Comparison of ENCODE assay signal across 9 cellular contexts in the genomic region with DNA sequence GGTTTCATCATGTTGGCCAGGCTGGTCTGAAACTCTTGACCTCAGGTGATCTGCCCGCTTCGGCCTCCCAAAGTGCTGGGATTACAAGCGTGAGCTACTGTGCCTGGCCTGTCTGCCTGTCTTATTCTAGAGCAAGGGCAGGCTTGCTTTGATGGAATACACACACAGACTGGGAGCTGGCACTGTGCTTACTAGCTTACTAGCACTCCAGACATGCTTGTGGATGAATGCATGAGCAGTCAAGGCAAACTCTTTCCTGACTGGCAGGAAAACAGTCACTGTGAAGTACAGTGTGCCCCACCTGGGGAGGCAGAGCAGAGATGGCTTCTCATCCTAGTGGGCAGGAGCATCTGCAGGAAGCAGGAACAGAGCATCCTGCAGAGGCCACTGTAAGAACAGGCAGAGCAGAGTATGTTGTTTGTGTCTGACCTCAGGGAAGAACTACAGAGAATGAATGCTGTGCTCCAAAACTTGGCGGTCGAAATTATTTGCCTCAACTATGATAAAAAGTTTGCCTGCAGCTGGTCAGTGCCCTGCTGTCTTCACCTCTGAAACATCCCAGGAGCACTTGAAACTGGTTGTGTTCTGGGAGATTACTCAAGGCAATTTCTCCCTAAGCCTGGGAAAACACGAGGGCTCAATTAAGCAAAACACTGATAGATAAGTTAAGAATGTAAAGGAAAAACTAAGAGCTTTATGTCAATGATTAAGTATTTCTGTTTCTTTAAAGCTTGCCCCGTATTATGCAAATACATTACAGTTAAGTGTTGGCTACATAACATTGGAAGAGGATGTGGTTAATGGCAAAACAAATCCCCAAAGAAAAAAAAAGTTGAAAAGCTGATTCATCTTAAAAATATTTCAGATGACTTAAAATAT.
DNase-seq lines count a peak whose midpoint lies in the region; ATAC-seq and TF ChIP-seq lines count a peak whose summit lies in the region.
"Had no signal": no experiment of that assay in that cellular context is flagged by ENCODE, and none has a peak within 500 bp of the region (broad histone marks: within the 10 kb centered on the region; RNA-seq: fewer than 3 reads in every experiment).

No MANE protein-coding gene starts in this region.

- intact Hi-C loops in Right ventricle myocardium superior (cut with DNase I), result no loop called here

- CTCF ChIA-PET in HEK293T (lab: Yijun Ruan, JAX), result no interaction called here

- DNase-seq in H4 (ENCODE audit: low spot score) (peak; percentile 73), SK-MEL-5 (ENCODE audit: low read depth, low spot score) (peak; percentile 3), Right ventricle myocardium superior (no peak), smooth muscle cell of the brain vasculature (ENCODE audit: low read depth, low spot score) (peak; percentile 54), HEK293T (ENCODE audit: extremely low spot score) (no peak), KBM-7 (no peak), occipital lobe (lab: John Stamatoyannopoulos, UW) (no peak)
- DNase-seq: activated T-cell treated with anti-CD3 and anti-CD28 coated beads, Interleukin-2, amount 50 U/mL, for 1 hour; stimulated activated CD4-positive, alpha-beta T cell treated with anti-CD3 and anti-CD28 coated beads, Interleukin-15, amount 100 ng/mL, for 24 hours had no signal

- ATAC-seq in Right ventricle myocardium superior (ENCODE audit: poor library complexity), result peak; percentile 76

- POLR2A ChIA-PET in HEK293T (lab: Yijun Ruan, JAX), result no interaction called here

- in situ Hi-C loops in SK-MEL-5 (cut with HindIII; ENCODE audit: low pct_unique_long_range_greater_than_20kb, low sequenced_read_pairs), result no loop called here
- in situ Hi-C loops in KBM-7 (cut with MboI; ENCODE audit: low pct_unique_long_range_greater_than_20kb, low sequenced_read_pairs), result no loop called here

TF ChIP-seq in HEK293T, 16 proteins besides CTCF, POLR2A, EP300 and RAD21:
- TF ChIP-seq L3MBTL2 (conservative IDR thresholded peaks at IDR 0.05) (no peak), ELF4 (IDR thresholded peaks at IDR 0.05) (no peak), FOXM1 (IDR thresholded peaks at IDR 0.05; ENCODE audit: borderline replicate concordance) (no peak), NFRKB (IDR thresholded peaks at IDR 0.05) (no peak), FOXK2 (IDR thresholded peaks at IDR 0.05) (no peak), BHLHE40 (IDR thresholded peaks at IDR 0.05; ENCODE audit: borderline replicate concordance) (no peak), PKNOX1 (IDR thresholded peaks at IDR 0.05) (no peak), ZNF384 (IDR thresholded peaks at IDR 0.05) (no peak), FOXA1 (IDR thresholded peaks at IDR 0.05) (no peak), HDGF (IDR thresholded peaks at IDR 0.05; ENCODE audit: borderline replicate concordance) (no peak), TARDBP (IDR thresholded peaks at IDR 0.05) (no peak), LEF1 (IDR thresholded peaks at IDR 0.05; ENCODE audit: borderline replicate concordance) (no peak), ARNT (IDR thresholded peaks at IDR 0.05) (no peak), SUZ12 (IDR thresholded peaks at IDR 0.05) (no peak), SP1 (IDR thresholded peaks at IDR 0.05) (no peak), CTBP1 (IDR thresholded peaks at IDR 0.05; ENCODE audit: borderline replicate concordance) (no peak)
TF ChIP-seq in HEK293T: peak in this region for 0.

Comparison
In these comparisons a context has a peak if more than half of its experiments do, and no peak if none do; other contexts are left out.
1. DNase-seq: peak in H4 (single experiment), SK-MEL-5 (single experiment) and smooth muscle cell of the brain vasculature (single experiment); none in Right ventricle myocardium superior (single experiment), HEK293T (single experiment), KBM-7 (single experiment) and occipital lobe (single experiment).